1 cellular context compared by ENCODE assay signal in the genomic region with DNA sequence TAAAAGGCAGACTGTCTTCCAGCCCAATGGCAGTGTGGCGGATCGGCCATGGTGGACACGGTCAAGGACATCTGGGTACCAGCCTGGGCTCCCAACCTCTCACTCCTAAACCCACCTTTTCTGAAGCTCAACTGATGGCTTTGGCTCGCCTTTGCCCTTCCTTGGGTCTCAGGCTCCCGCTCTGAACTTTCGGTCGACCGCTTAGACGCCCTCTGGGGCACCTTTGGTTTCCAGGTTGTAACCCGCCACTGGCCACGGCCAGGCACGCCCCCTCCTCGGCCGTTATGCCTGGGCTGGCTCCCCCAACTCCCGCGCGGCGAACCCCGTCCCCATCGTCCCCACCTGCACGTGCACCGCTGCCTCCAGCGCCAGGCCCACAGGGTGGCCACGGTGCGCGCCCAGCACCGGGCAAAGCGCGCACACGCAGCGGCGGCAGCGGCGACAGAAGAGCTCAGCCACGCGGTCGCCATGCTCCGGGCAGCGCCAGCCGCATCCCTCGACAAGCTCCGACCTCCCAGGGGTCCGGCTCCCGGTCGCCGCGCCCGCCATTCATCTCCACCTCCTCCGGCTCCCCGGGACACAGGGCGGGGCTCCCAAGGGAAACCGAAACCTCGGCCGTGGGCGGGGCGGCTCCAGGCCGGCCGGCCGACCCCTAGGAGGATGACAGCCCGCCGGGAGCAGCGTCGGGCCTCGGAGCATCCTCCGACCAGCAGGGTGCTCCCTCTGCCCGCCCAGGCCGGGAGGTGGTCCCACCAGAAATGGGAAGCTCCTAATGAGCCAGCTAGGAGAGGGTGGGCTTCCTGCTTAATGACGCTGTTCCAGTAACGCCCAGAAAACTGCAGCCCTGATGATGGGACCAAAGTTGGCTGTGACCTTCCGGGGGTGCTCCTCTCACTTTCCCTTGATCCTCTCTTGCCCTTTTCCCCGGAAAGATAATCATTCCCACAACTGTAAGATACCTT.
TF ChIP-seq lines count a peak whose summit lies in the region.

A gene with protein sequence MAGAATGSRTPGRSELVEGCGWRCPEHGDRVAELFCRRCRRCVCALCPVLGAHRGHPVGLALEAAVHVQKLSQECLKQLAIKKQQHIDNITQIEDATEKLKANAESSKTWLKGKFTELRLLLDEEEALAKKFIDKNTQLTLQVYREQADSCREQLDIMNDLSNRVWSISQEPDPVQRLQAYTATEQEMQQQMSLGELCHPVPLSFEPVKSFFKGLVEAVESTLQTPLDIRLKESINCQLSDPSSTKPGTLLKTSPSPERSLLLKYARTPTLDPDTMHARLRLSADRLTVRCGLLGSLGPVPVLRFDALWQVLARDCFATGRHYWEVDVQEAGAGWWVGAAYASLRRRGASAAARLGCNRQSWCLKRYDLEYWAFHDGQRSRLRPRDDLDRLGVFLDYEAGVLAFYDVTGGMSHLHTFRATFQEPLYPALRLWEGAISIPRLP (minus strand): TSS at position 583 of the 962 bp plus-strand sequence. CDS start 34 bp downstream, at position 549.

TF ChIP-seq in K562, 482 proteins besides CTCF, POLR2A, EP300 and RAD21 (continued from another document):
- TF ChIP-seq, protein P1, sequence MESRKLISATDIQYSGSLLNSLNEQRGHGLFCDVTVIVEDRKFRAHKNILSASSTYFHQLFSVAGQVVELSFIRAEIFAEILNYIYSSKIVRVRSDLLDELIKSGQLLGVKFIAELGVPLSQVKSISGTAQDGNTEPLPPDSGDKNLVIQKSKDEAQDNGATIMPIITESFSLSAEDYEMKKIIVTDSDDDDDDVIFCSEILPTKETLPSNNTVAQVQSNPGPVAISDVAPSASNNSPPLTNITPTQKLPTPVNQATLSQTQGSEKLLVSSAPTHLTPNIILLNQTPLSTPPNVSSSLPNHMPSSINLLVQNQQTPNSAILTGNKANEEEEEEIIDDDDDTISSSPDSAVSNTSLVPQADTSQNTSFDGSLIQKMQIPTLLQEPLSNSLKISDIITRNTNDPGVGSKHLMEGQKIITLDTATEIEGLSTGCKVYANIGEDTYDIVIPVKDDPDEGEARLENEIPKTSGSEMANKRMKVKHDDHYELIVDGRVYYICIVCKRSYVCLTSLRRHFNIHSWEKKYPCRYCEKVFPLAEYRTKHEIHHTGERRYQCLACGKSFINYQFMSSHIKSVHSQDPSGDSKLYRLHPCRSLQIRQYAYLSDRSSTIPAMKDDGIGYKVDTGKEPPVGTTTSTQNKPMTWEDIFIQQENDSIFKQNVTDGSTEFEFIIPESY (CRISPR knock-in tag; IDR thresholded peaks at IDR 0.05), result peak; percentile 41; the same call in 1 of the 2 replicates
- TF ChIP-seq ZNF766 (CRISPR knock-in tag; conservative IDR thresholded peaks at IDR 0.05) (no peak), ETV1 (tag; conservative IDR thresholded peaks at IDR 0.05; ENCODE audit: low read depth) (no peak), FOXJ3 (CRISPR knock-in tag; IDR thresholded peaks at IDR 0.05) (no peak)
